Comparison of ENCODE assay signal across 25 cellular contexts in genomic region chr1:25599969-25600610, GRCh38. TPM values are rescaled to one million over a fixed set of nuclear protein-coding genes. Genes with fewer than 3 reads are reported as not detected.
DNase-seq lines count a peak whose midpoint lies in the region; ATAC-seq, FAIRE-seq and TF ChIP-seq lines count a peak whose summit lies in the region.
"Had no signal": no experiment of that assay in that cellular context is flagged by ENCODE, and none has a peak within 500 bp of the region (broad histone marks: within the 10 kb centered on the region; RNA-seq: fewer than 3 reads in every experiment).

No MANE protein-coding gene starts in this region.

- no peaks in the 10 kb centered on the region for H4K20me1 ChIP-seq in OCI-LY7 (ENCODE audit: insufficient read depth, low read length)

- no peak for ATAC-seq in HG02981 (IDR thresholded peaks at IDR 0.05; ENCODE audit: unreplicated experiment)
- no peak for ATAC-seq in upper lobe of left lung (ENCODE audit: low FRiP score in 2 of 2)
- ATAC-seq in foreskin keratinocyte: no peak
- ATAC-seq: A549 had no signal

- no peaks in the 10 kb centered on the region for H3K9me2 ChIP-seq in OCI-LY7 (ENCODE audit: insufficient read depth, low read length)

- intact Hi-C loops in OCI-LY7 (cut with micrococcal nuclease; ENCODE audit: unreplicated experiment): no loop called here
- intact Hi-C loops in spleen (cut with DNase I; ENCODE audit: low total_unique reads): no loop called here

- H3K27ac ChIP-seq in OCI-LY7 (ENCODE audit: low read depth, low read length, poor library complexity, severe bottlenecking): no peak overlapping the region
- no peak overlapping the region for H3K27ac ChIP-seq in neuronal stem cell (replicated peaks; ENCODE audit: low read length)
- H3K27ac ChIP-seq in upper lobe of left lung: no peak overlapping the region
- H3K27ac ChIP-seq in spleen: no peak overlapping the region
- no peak overlapping the region for H3K27ac ChIP-seq in foreskin keratinocyte
- H3K27ac ChIP-seq: A549, SJSA1 had no signal

- H2BK5ac ChIP-seq in neuronal stem cell (ENCODE audit: low read length): no peak overlapping the region

- TF ChIP-seq EP300 in upper lobe of left lung (IDR thresholded peaks at IDR 0.05): no peak

- 0 out of 2 replicates have a peak, but pooled peaks cover 5% of the 10 kb centered on the region for H3K9me3 ChIP-seq in OCI-LY7 (ENCODE audit: low read length)
- H3K9me3 ChIP-seq in neuronal stem cell (replicated peaks in 1 of 2; ENCODE audit: control insufficient read depth in 2 of 2, insufficient read depth in 1 of 2, low read depth in 1 of 2, low read length in 2 of 2): peaks cover 2 to 4% of the 10 kb centered on the region in 2 donors
- peaks cover 0 to 6% (median 4%) of the 10 kb centered on the region in 4 donors for H3K9me3 ChIP-seq in upper lobe of left lung
- H3K9me3 ChIP-seq in spleen: peaks cover 0 to 6% (median 0%) of the 10 kb centered on the region in 8 donors
- H3K9me3 ChIP-seq: A549, BE2C, SJSA1 had no signal

- H2BK120ac ChIP-seq in neuronal stem cell (ENCODE audit: low read depth, low read length): no peak overlapping the region

- TF ChIP-seq POLR2A in GM12891 (IDR thresholded peaks at IDR 0.05; ENCODE audit: low read depth, low read length) (no peak), upper lobe of left lung (IDR thresholded peaks at IDR 0.05) (no peak), spleen (IDR thresholded peaks at IDR 0.05) (no peak)

- peak overlapping the region; percentile 48 for H3K4me2 ChIP-seq in OCI-LY7 (ENCODE audit: low read length)
- H3K4me2 ChIP-seq in neuronal stem cell (ENCODE audit: insufficient read depth, low read length, poor library complexity, severe bottlenecking): no peak overlapping the region
- H3K4me2 ChIP-seq: A549 had no signal

- POLR2A ChIA-PET in OCI-LY7 (lab: Charles Lee): interaction anchor here (0.6 kb wide), 1 partner anchor 21 kb away, joined by 3 read pairs; no protein-coding TSS in a partner anchor

- no peak overlapping the region for H3K18ac ChIP-seq in neuronal stem cell (ENCODE audit: low read length)

- H3K27me3 ChIP-seq in neuronal stem cell (ENCODE audit: control insufficient read depth in 3 of 3, insufficient read depth in 3 of 3, low read depth in 1 of 3, low read length in 3 of 3): peaks cover 0 to 17% (median 0%) of the 10 kb centered on the region in 3 experiments
- H3K27me3 ChIP-seq in upper lobe of left lung: no peaks in the 10 kb centered on the region
- H3K27me3 ChIP-seq in spleen (replicated peaks in 1 of 7): no peaks in the 10 kb centered on the region
- peaks cover 12% of the 10 kb centered on the region for H3K27me3 ChIP-seq in foreskin keratinocyte
- H3K27me3 ChIP-seq: BE2C had no signal

- H4K91ac ChIP-seq in neuronal stem cell (ENCODE audit: low read depth, low read length, poor library complexity): no peak overlapping the region

- H3K4me3 ChIP-seq in OCI-LY7 (ENCODE audit: low read depth, low read length, poor library complexity, severe bottlenecking): peak overlapping the region; percentile 23
- H3K4me3 ChIP-seq in neuronal stem cell (ENCODE audit: low read length in 2 of 2): no peak overlapping the region
- H3K4me3 ChIP-seq in upper lobe of left lung: no peak overlapping the region
- no peak overlapping the region for H3K4me3 ChIP-seq in spleen
- H3K4me3 ChIP-seq: A549, SJSA1 had no signal

- CTCF ChIA-PET in OCI-LY7 (lab: Charles Lee; ENCODE audit: unreplicated experiment): no interaction called here

- peak; percentile 87 for FAIRE-seq in GM12891 (lab: Jason Lieb, UNC)
- FAIRE-seq: A549, D721Med, RCC 7860 had no signal

- H3K36me3 ChIP-seq in OCI-LY7 (ENCODE audit: insufficient read depth, low read length) (no peaks in the 10 kb centered on the region; the same call in 1 of the 2 replicates), neuronal stem cell (replicated peaks in 1 of 2; ENCODE audit: control insufficient read depth in 2 of 2, insufficient read depth in 2 of 2, low read length in 2 of 2) (no peaks in the 10 kb centered on the region), upper lobe of left lung (no peaks in the 10 kb centered on the region), spleen (no peaks in the 10 kb centered on the region)
- H3K36me3 ChIP-seq: BE2C, SJSA1 had no signal

- H4K8ac ChIP-seq in neuronal stem cell (ENCODE audit: low read depth, low read length): no peak overlapping the region

- H3K4me1 ChIP-seq in OCI-LY7 (ENCODE audit: insufficient read depth, low read length, poor library complexity, severe bottlenecking): peaks cover 39% of the 10 kb centered on the region
- H3K4me1 ChIP-seq in neuronal stem cell (ENCODE audit: control insufficient read depth in 2 of 2, insufficient read depth in 1 of 2, low read depth in 1 of 2, low read length in 2 of 2): no peaks in the 10 kb centered on the region
- peaks cover 0 to 3% (median 0%) of the 10 kb centered on the region in 4 donors for H3K4me1 ChIP-seq in upper lobe of left lung
- H3K4me1 ChIP-seq in spleen: peaks cover 0 to 5% (median 0%) of the 10 kb centered on the region in 6 donors
- H3K4me1 ChIP-seq in foreskin keratinocyte: no peaks in the 10 kb centered on the region
- H3K4me1 ChIP-seq: A549, BE2C, SJSA1 had no signal

- H3K9ac ChIP-seq in neuronal stem cell (ENCODE audit: low read depth, low read length, poor library complexity): no peak overlapping the region

- H3K4ac ChIP-seq in neuronal stem cell (ENCODE audit: low read length): no peak overlapping the region

- H3K79me1 ChIP-seq in neuronal stem cell (ENCODE audit: low read depth, low read length): no peaks in the 10 kb centered on the region

- no peak for TF ChIP-seq CTCF in OCI-LY7 (conservative IDR thresholded peaks at IDR 0.05; ENCODE audit: low read length)
- TF ChIP-seq CTCF in upper lobe of left lung (IDR thresholded peaks at IDR 0.05): no peak
- no peak for TF ChIP-seq CTCF in spleen (IDR thresholded peaks at IDR 0.05 in 8 of 11, conservative IDR thresholded peaks at IDR 0.05 in 3 of 11)
- no peak for TF ChIP-seq CTCF in foreskin keratinocyte (conservative IDR thresholded peaks at IDR 0.05)

- no peak overlapping the region for H2AFZ ChIP-seq in OCI-LY7 (ENCODE audit: low read length)
- no peak overlapping the region for H2AFZ ChIP-seq in neuronal stem cell (ENCODE audit: low read length)

- no peak overlapping the region for H3K23ac ChIP-seq in neuronal stem cell (ENCODE audit: low read depth, low read length, poor library complexity)

- no peaks in the 10 kb centered on the region for H3K79me2 ChIP-seq in OCI-LY7 (ENCODE audit: insufficient read depth, low read depth, low read length)

- no peak overlapping the region for H3K14ac ChIP-seq in neuronal stem cell (ENCODE audit: low read length)

- WGBS in neuronal stem cell (ENCODE audit: extremely low coverage in 2 of 2, insufficient read length in 2 of 2, insufficient replicate concordance in 1 of 2), 2 donors: no CpG with 5 or more reads among the region's 7 CpGs
- 86% methylated on average over 7 of the region's 7 CpGs for WGBS in upper lobe of left lung, 2 donors
- 73 to 83% (median 78%) methylated on average over 7 of the region's 7 CpGs for WGBS in spleen, 5 donors

- DNase-seq in GM12891 (ENCODE audit: insufficient read length, low spot score): no peak
- DNase-seq in GM19240 (ENCODE audit: insufficient read length, low spot score): peak; percentile 39
- DNase-seq in OCI-LY7 (ENCODE audit: low spot score): no peak
- DNase-seq in neuronal stem cell (ENCODE audit: low spot score): no peak
- DNase-seq in upper lobe of left lung: no peak
- DNase-seq in spleen: no peak
- no peak for DNase-seq in foreskin keratinocyte
- DNase-seq: BE2C, DMS53, GDM1, GOT3, HCEC 1CT, Kasumi-1, NCI-H1417 treated with DMSO at 0.1 percent for 48 hours, NCI-H187 treated with DMSO at 0.1 percent for 48 hours, NCI-H226, NCI-H510A treated with DMSO at 0.1 percent for 48 hours, NCI-H748 treated with DMSO at 0.1 percent for 48 hours, OCI-M1 had no signal

- H2AK5ac ChIP-seq in neuronal stem cell (ENCODE audit: low read depth, low read length): peak overlapping the region; percentile 32

- no peak overlapping the region for H2BK15ac ChIP-seq in neuronal stem cell (ENCODE audit: low read length)

- H2BK12ac ChIP-seq in neuronal stem cell (ENCODE audit: low read length): no peak overlapping the region

- BruUV-seq in OCI-LY7 (replicated peaks; lab: Mats Ljungman, UMichigan): no TSS peak

TF ChIP-seq in GM12891, 5 proteins besides CTCF, POLR2A, EP300 and RAD21:
- TF ChIP-seq TAF1 (IDR thresholded peaks at IDR 0.05; ENCODE audit: low read depth, low read length) (no peak), SPI1 (IDR thresholded peaks at IDR 0.05; ENCODE audit: low read depth, low read length) (peak; percentile 88)

RNA-seq across cellular contexts. Expression of gene MAN1C1, which starts 16.5 kb away (rescaled TPM):
- 0.94 TPM for polyA plus RNA-seq in GM12891 (2012; ENCODE audit: low read depth, missing spikeins)
- total RNA-seq in OCI-LY7 (2014; rRNA removed; shearing (Covaris generic)): 2.4 and 3.0 TPM in 2 replicates
- 4.6 and 4.9 TPM in 2 replicates for total RNA-seq in OCI-LY7 (2022)
- polyA plus RNA-seq in neuronal stem cell (2013, experiment 1 of 2): 7.3 TPM
- 7.1 TPM for polyA plus RNA-seq in neuronal stem cell (2013, experiment 2 of 2)
- 10 to 100 TPM in 4 of 6 donors, 1 to 10 TPM in 2; 5.3 to 32.5 (median 16.2) TPM for total RNA-seq in upper lobe of left lung
- 10 to 100 TPM; 25.0 to 54.3 (median 47.2) TPM for total RNA-seq in spleen
- polyA plus RNA-seq in spleen: 1 to 10 TPM; 4.6 to 7.0 (median 6.9) TPM
- 0.07 TPM in 2 replicates for total RNA-seq in foreskin keratinocyte
- 0.03 and 0.08 TPM in 2 replicates for polyA plus RNA-seq in foreskin keratinocyte
- total RNA-seq: MCF 10A, SJSA1 had no signal

RNA-seq across cellular contexts. Expression of gene LDLRAP1, which starts 56.7 kb away (rescaled TPM):
- 8.4 TPM for polyA plus RNA-seq in GM12891 (2012; ENCODE audit: low read depth, missing spikeins)
- 12.6 and 14.9 TPM in 2 replicates for total RNA-seq in OCI-LY7 (2014; rRNA removed; shearing (Covaris generic))
- total RNA-seq in OCI-LY7 (2022) (30.3 and 36.2 TPM in 2 replicates), upper lobe of left lung (10 to 100 TPM; 16.7 to 36.1 (median 30.5) TPM), spleen (100 to 1,000 TPM in 1 of 7 donors, 10 to 100 TPM in 6; 62.6 to 105 (median 82.3) TPM), foreskin keratinocyte (21.5 and 23.3 TPM in 2 replicates)
- 5.0 TPM for polyA plus RNA-seq in neuronal stem cell (2013, experiment 1 of 2)
- 5.4 TPM for polyA plus RNA-seq in neuronal stem cell (2013, experiment 2 of 2)
- polyA plus RNA-seq in spleen (10 to 100 TPM; 21.7 to 45.9 (median 28.4) TPM), foreskin keratinocyte (18.7 and 18.8 TPM in 2 replicates)
